ENCODE assay signal across 9 cellular contexts in genomic region chr10:29811751-29812427, GRCh38.
DNase-seq lines count a peak whose midpoint lies in the region; ATAC-seq and TF ChIP-seq lines count a peak whose summit lies in the region.
"Had no signal": no experiment of that assay in that cellular context is flagged by ENCODE, and none has a peak within 500 bp of the region (broad histone marks: within the 10 kb centered on the region; RNA-seq: fewer than 3 reads in every experiment).

No MANE protein-coding gene starts in this region.

- peaks cover 23% of the 10 kb centered on the region for H3K4me1 ChIP-seq in IMR-90 (ENCODE audit: control insufficient read depth, insufficient read depth, low read length)

- CTCF ChIA-PET in IMR-90 (lab: Yijun Ruan, JAX): no interaction called here

- H3K27me3 ChIP-seq in IMR-90 (ENCODE audit: control insufficient read depth, insufficient read depth, low read length): 0 out of 2 replicates have a peak, but pooled peaks cover 2% of the 10 kb centered on the region
- H3K27me3 ChIP-seq in H7 (ENCODE audit: control insufficient read depth, insufficient read depth, low read length): no peaks in the 10 kb centered on the region; the same call in 1 of the 2 replicates

- intact Hi-C loops in IMR-90 (cut with micrococcal nuclease): loop anchor here (5.0 kb wide), 1 partner anchor 135 kb away; no protein-coding TSS in a partner anchor

- no TSS peak for BruUV-seq in IMR-90 (replicated peaks; lab: Mats Ljungman, UMichigan)

- no peaks in the 10 kb centered on the region for H3K36me3 ChIP-seq in IMR-90 (ENCODE audit: control insufficient read depth, insufficient read depth, low read length)
- no peaks in the 10 kb centered on the region for H3K36me3 ChIP-seq in H7 (replicated peaks; ENCODE audit: control insufficient read depth, insufficient read depth, low read length)

- peak overlapping the region; percentile 78 for H3K27ac ChIP-seq in IMR-90 (ENCODE audit: insufficient read depth, low read length)

- H3K4me2 ChIP-seq in IMR-90 (ENCODE audit: low read depth, low read length): peak overlapping the region; percentile 47

- peak overlapping the region; percentile 0 for H3K9ac ChIP-seq in IMR-90 (ENCODE audit: low read depth, low read length)

- H3K9me3 ChIP-seq in IMR-90 (ENCODE audit: control insufficient read depth, insufficient read depth, low read length): no peaks in the 10 kb centered on the region

- no peak overlapping the region for H3K4me3 ChIP-seq in IMR-90 (ENCODE audit: insufficient read depth, low read depth, low read length)
- H3K4me3 ChIP-seq in H7 (ENCODE audit: insufficient read depth, low read depth, low read length): no peak overlapping the region

- peak overlapping the region; percentile 1 to 88; a peak in 3 of 4 replicates for H4K8ac ChIP-seq in IMR-90 (ENCODE audit: low read depth in 2 of 2, low read length in 2 of 2)

- H2BK5ac ChIP-seq in IMR-90 (ENCODE audit: low read depth, low read length, poor library complexity, severe bottlenecking): peak overlapping the region; percentile 94

- peak overlapping the region; percentile 46; the same call in 1 of the 2 replicates for H3K23ac ChIP-seq in IMR-90 (ENCODE audit: low read depth, low read length)

- peak overlapping the region; percentile 70; the same call in 1 of the 2 replicates for H3K56ac ChIP-seq in IMR-90 (ENCODE audit: extremely low read depth, insufficient read depth, low read length)

- peak overlapping the region; percentile 85 for H2BK120ac ChIP-seq in IMR-90 (ENCODE audit: low read depth, low read length)

- TF ChIP-seq RAD21 in IMR-90 (IDR thresholded peaks at IDR 0.05; ENCODE audit: low read length): no peak

- H3K4me3 Mint-ChIP-seq in stimulated activated naive CD8-positive, alpha-beta T cell treated with anti-CD3 and anti-CD28 coated beads, Interleukin-15, amount 100 ng/mL, for 72 hours: peak overlapping the region in 1 of 2 donors; percentile 13
- H3K4me3 Mint-ChIP-seq: stimulated activated naive CD8-positive, alpha-beta T cell treated with anti-CD3 and anti-CD28 coated beads, Interleukin-15, Interleukin-2, amounts not matched to agents 100 ng/mL and 50 ng/mL, for 24 hours had no signal

- dilution Hi-C loops in IMR-90 (cut with HindIII; ENCODE audit: low sequenced_read_pairs, unreplicated experiment): no loop called here

- WGBS in IMR-90 (ENCODE audit: extremely low coverage in 2 of 2, insufficient read length in 1 of 2), 2 experiments: 0% methylated on average over 2 of the region's 5 CpGs; no CpG with 5 or more reads in 1 of the 2 experiments

- H2AK5ac ChIP-seq in IMR-90 (ENCODE audit: low read depth, low read length): peak overlapping the region; percentile 88; the same call in 1 of the 2 replicates

- H4K91ac ChIP-seq in IMR-90 (ENCODE audit: insufficient read depth, low read depth, low read length): peak overlapping the region; percentile 54

- H2AFZ ChIP-seq in IMR-90 (replicated peaks; ENCODE audit: low read length, poor library complexity): no peak overlapping the region

- peak overlapping the region; percentile 21 for H3K18ac ChIP-seq in IMR-90 (ENCODE audit: low read depth, low read length)

- H2AK9ac ChIP-seq in IMR-90 (replicated peaks; ENCODE audit: low read depth, low read length, poor library complexity): no peak overlapping the region

- no peak for TF ChIP-seq CTCF in IMR-90 (conservative IDR thresholded peaks at IDR 0.05; ENCODE audit: low read depth, low read length)

- in situ Hi-C loops in IMR-90 (cut with MboI; ENCODE audit: low sequenced_read_pairs): no loop called here

- peaks cover 20% of the 10 kb centered on the region for H3K4me1 Mint-ChIP-seq in stimulated activated naive CD8-positive, alpha-beta T cell treated with anti-CD3 and anti-CD28 coated beads, Interleukin-15, amount 100 ng/mL, for 72 hours

- H3K9me1 ChIP-seq in IMR-90 (ENCODE audit: insufficient read depth, low read length): peaks cover 22% of the 10 kb centered on the region

- DNase-seq in AG08396 (ENCODE audit: low spot score): peak; percentile 82
- DNase-seq in IMR-90: peak; percentile 98
- peak; percentile 75 for DNase-seq in amniotic stem cell (lab: John Stamatoyannopoulos, UW)
- peak; percentile 68 for DNase-seq in hepatic stellate cell (ENCODE audit: low spot score)
- DNase-seq in stimulated activated naive CD8-positive, alpha-beta T cell treated with anti-CD3 and anti-CD28 coated beads, Interleukin-15, amount 100 ng/mL, for 72 hours: peak in 1 of 2 donors; percentile 14
- DNase-seq in GOT3 (lab: John Stamatoyannopoulos, UW): no peak
- no peak for DNase-seq in NCI-H187 (lab: John Stamatoyannopoulos, UW)
- DNase-seq in H7: no peak

- TF ChIP-seq POLR2A in IMR-90 (IDR thresholded peaks at IDR 0.05; ENCODE audit: low read depth, low read length): 0 out of 2 replicates have a peak, but pooled peaks have one; percentile 17

- H2BK20ac ChIP-seq in IMR-90 (ENCODE audit: low read depth, low read length): peak overlapping the region; percentile 88

- peak overlapping the region; percentile 42; the same call in 2 of the 3 replicates for H2BK15ac ChIP-seq in IMR-90 (ENCODE audit: low read depth, low read length)

- POLR2A ChIA-PET in IMR-90 (lab: Charles Lee; ENCODE audit: unreplicated experiment): no interaction called here

- H3K79me1 ChIP-seq in IMR-90 (ENCODE audit: low read depth in 1 of 2, low read length in 2 of 2): no peaks in the 10 kb centered on the region

- H3K9me3 Mint-ChIP-seq in stimulated activated naive CD8-positive, alpha-beta T cell treated with anti-CD3 and anti-CD28 coated beads, Interleukin-15, amount 100 ng/mL, for 72 hours: peaks cover 9 to 17% of the 10 kb centered on the region in 2 donors

- H3K27me3 Mint-ChIP-seq in stimulated activated naive CD8-positive, alpha-beta T cell treated with anti-CD3 and anti-CD28 coated beads, Interleukin-15, amount 100 ng/mL, for 72 hours: peaks cover 24% of the 10 kb centered on the region

- H3K27ac Mint-ChIP-seq in stimulated activated naive CD8-positive, alpha-beta T cell treated with anti-CD3 and anti-CD28 coated beads, Interleukin-15, amount 100 ng/mL, for 72 hours: peak overlapping the region in 1 of 2 donors; percentile 28
- H3K27ac Mint-ChIP-seq: stimulated activated naive CD8-positive, alpha-beta T cell treated with anti-CD3 and anti-CD28 coated beads, Interleukin-15, Interleukin-2, amounts not matched to agents 100 ng/mL and 50 ng/mL, for 24 hours had no signal

- H4K20me1 ChIP-seq in IMR-90 (ENCODE audit: insufficient read depth, low read length): no peaks in the 10 kb centered on the region; the same call in 1 of the 2 replicates

- H4K5ac ChIP-seq in IMR-90 (ENCODE audit: low read depth, low read length): peak overlapping the region; percentile 85

- peak overlapping the region; percentile 88 for H3K14ac ChIP-seq in IMR-90 (replicated peaks; ENCODE audit: low read depth, low read length)

- peak overlapping the region; percentile 90 for H3K4ac ChIP-seq in IMR-90 (ENCODE audit: low read depth, low read length)

- ATAC-seq in IMR-90 (ENCODE audit: low read depth): peak; percentile 85
- peak; percentile 85 for ATAC-seq in stimulated activated naive CD8-positive, alpha-beta T cell treated with anti-CD3 and anti-CD28 coated beads, Interleukin-15, amount 100 ng/mL, for 72 hours

TF ChIP-seq in IMR-90, 13 proteins besides CTCF, POLR2A, EP300 and RAD21:
- TF ChIP-seq SMC3 (IDR thresholded peaks at IDR 0.05; ENCODE audit: low read depth, low read length): no peak
- no peak for TF ChIP-seq RFX5 (IDR thresholded peaks at IDR 0.05; ENCODE audit: low read depth, low read length)
- 0 out of 2 replicates have a peak, but pooled peaks have one; percentile 60 for TF ChIP-seq CHD1 (IDR thresholded peaks at IDR 0.05; ENCODE audit: low read depth, low read length)
- peak; percentile 95 for TF ChIP-seq NFE2L2 (IDR thresholded peaks at IDR 0.05; ENCODE audit: low read depth, low read length)
- peak; percentile 97 for TF ChIP-seq RCOR1 (IDR thresholded peaks at IDR 0.05; ENCODE audit: insufficient replicate concordance, low read length)
- TF ChIP-seq MXI1 (IDR thresholded peaks at IDR 0.05; ENCODE audit: borderline replicate concordance, low read depth, low read length): peak; percentile 95
- TF ChIP-seq BHLHE40 (IDR thresholded peaks at IDR 0.05; ENCODE audit: low read depth, low read length): peak; percentile 88
- TF ChIP-seq CEBPB (IDR thresholded peaks at IDR 0.05; ENCODE audit: low read depth, low read length): peak; percentile 91
- no peak for TF ChIP-seq ELK1 (IDR thresholded peaks at IDR 0.05; ENCODE audit: borderline replicate concordance, low read depth, low read length)
- TF ChIP-seq MAZ (IDR thresholded peaks at IDR 0.05; ENCODE audit: borderline replicate concordance, low read depth, low read length): no peak
- peak; percentile 35 for TF ChIP-seq FOS (IDR thresholded peaks at IDR 0.05; ENCODE audit: low read depth, low read length)
- TF ChIP-seq USF2 (IDR thresholded peaks at IDR 0.05; ENCODE audit: low read depth, low read length): peak; percentile 14; the same call in 1 of the 2 replicates
- TF ChIP-seq MAFK (IDR thresholded peaks at IDR 0.05; ENCODE audit: low read depth, low read length): peak; percentile 47

Comparison
In these comparisons a context has a peak if more than half of its experiments do, and no peak if none do; other contexts are left out.
1. DNase-seq: peak in AG08396 (single experiment), IMR-90 (single experiment), amniotic stem cell (single experiment) and hepatic stellate cell (single experiment); none in GOT3 (single experiment), NCI-H187 (0 of 2) and H7 (single experiment).